Comparison of ENCODE assay signal across 13 cellular contexts in genomic region chr17:29256735-29257466, GRCh38. TPM values are rescaled to one million over a fixed set of nuclear protein-coding genes. Genes with fewer than 3 reads are reported as not detected.
A peak's percentile ranks its signal among the peaks of the same experiment; 100 is the strongest.
DNase-seq lines count a peak whose midpoint lies in the region; ATAC-seq and TF ChIP-seq lines count a peak whose summit lies in the region.
"Had no signal": no experiment of that assay in that cellular context is flagged by ENCODE, and none has a peak within 500 bp of the region (broad histone marks: within the 10 kb centered on the region; RNA-seq: fewer than 3 reads in every experiment).

No MANE protein-coding gene starts in this region.

- POLR2A ChIA-PET in PC-9 (lab: Charles Lee; ENCODE audit: unreplicated experiment), result interaction anchor here (0.5 to 0.6 kb wide), 3 partner anchors 112 to 380 kb away, joined by 3 to 5 read pairs (median 3); no protein-coding TSS in a partner anchor

- H3K9me3 ChIP-seq in BLaER1 treated with 17β-estradiol and CSF1 and Interleukin-3, amounts not matched to agents 10 nM and 100 nM (replicated peaks in 1 of 11), result no peaks in the 10 kb centered on the region
- H3K9me3 ChIP-seq in PC-9 (ENCODE audit: insufficient read depth, low read depth), result no peaks in the 10 kb centered on the region
- H3K9me3 ChIP-seq: prostate gland had no signal

- H2AFZ ChIP-seq in PC-9, result no peak overlapping the region

- H3K9ac ChIP-seq in BLaER1 treated with 17β-estradiol and CSF1 and Interleukin-3, amounts not matched to agents 10 nM and 100 nM, result peak overlapping the region in 1 of 11 experiments; percentile 1; a peak in 3 of 22 replicates

- no TSS peak for BruUV-seq in PC-9 (replicated peaks; lab: Mats Ljungman, UMichigan)

- DNase-seq in PC-9 (no peak), dermis microvascular lymphatic vessel endothelial cell (ENCODE audit: low read depth in 2 of 2) (peak; percentile 19 to 42), natural killer cell (no peak), occipital lobe (lab: John Stamatoyannopoulos, UW) (no peak), cortex of kidney (lab: John Stamatoyannopoulos, UW) (no peak)
- DNase-seq: islet precursor cell; NCI-H146; NK-92 treated with Interleukin-12 subunit alpha and Interleukin-12 subunit beta, amount 100 ng/mL, for 24 hours had no signal

- H3K36me3 Mint-ChIP-seq in natural killer cell, result peaks cover 16% of the 10 kb centered on the region

- H3K4me1 ChIP-seq in BLaER1 treated with 17β-estradiol and CSF1 and Interleukin-3, amounts not matched to agents 10 nM and 100 nM, result peaks cover 3 to 99% (median 61%) of the 10 kb centered on the region in 10 experiments
- H3K4me1 ChIP-seq in PC-9 (replicated peaks; ENCODE audit: insufficient read depth), result peaks cover 2% of the 10 kb centered on the region; the same call in 1 of the 2 replicates

- peaks cover 8 to 86% (median 61%) of the 10 kb centered on the region in 11 experiments; a peak in 21 of 22 replicates for H4K20me1 ChIP-seq in BLaER1 treated with 17β-estradiol and CSF1 and Interleukin-3, amounts not matched to agents 10 nM and 100 nM
- peaks cover 21% of the 10 kb centered on the region; the same call in 1 of the 2 replicates for H4K20me1 ChIP-seq in PC-9 (ENCODE audit: insufficient read depth)

- no peak for TF ChIP-seq CTCF in PC-9 (conservative IDR thresholded peaks at IDR 0.05)
- no peak for TF ChIP-seq CTCF in natural killer cell (IDR thresholded peaks at IDR 0.05)

- no peaks in the 10 kb centered on the region for H3K9me3 Mint-ChIP-seq in natural killer cell
- H3K9me3 Mint-ChIP-seq: T-helper 1 cell treated with Interleukin-12 subunit alpha and Interleukin-12 subunit beta and Interleukin-4 antibody, amounts not matched to agents 30 μg/mL and 1 μg/mL, for 36 hours had no signal

- H3K4me1 Mint-ChIP-seq in natural killer cell, result peaks cover 23 to 40% of the 10 kb centered on the region in 2 donors

- intact Hi-C loops in PC-9 (cut with micrococcal nuclease; ENCODE audit: unreplicated experiment) (no loop called here), natural killer cell (cut with micrococcal nuclease) (no loop called here)

- H3K4me3 Mint-ChIP-seq in natural killer cell, result no peak overlapping the region
- H3K4me3 Mint-ChIP-seq: T-helper 1 cell treated with Interleukin-12 subunit alpha and Interleukin-12 subunit beta and Interleukin-4 antibody, amounts not matched to agents 30 μg/mL and 1 μg/mL, for 36 hours had no signal

- no peak overlapping the region for H3K4me3 ChIP-seq in BLaER1 treated with 17β-estradiol and CSF1 and Interleukin-3, amounts not matched to agents 10 nM and 100 nM
- H3K4me3 ChIP-seq in PC-9, result no peak overlapping the region
- H3K4me3 ChIP-seq: prostate gland had no signal

- H3K79me2 ChIP-seq in PC-9 (ENCODE audit: low read depth), result peaks cover 3% of the 10 kb centered on the region; the same call in 1 of the 2 replicates

- CTCF ChIA-PET in PC-9 (lab: Charles Lee), result interaction anchor here (0.5 to 1.2 kb wide), 3 partner anchors 78 to 140 kb away, joined by 4 to 6 read pairs (median 5); no protein-coding TSS in a partner anchor

- peak overlapping the region; percentile 5 to 42 for H3K27ac Mint-ChIP-seq in natural killer cell
- H3K27ac Mint-ChIP-seq: T-helper 1 cell treated with Interleukin-12 subunit alpha and Interleukin-12 subunit beta and Interleukin-4 antibody, amounts not matched to agents 30 μg/mL and 1 μg/mL, for 36 hours had no signal

- no peaks in the 10 kb centered on the region for H3K27me3 ChIP-seq in BLaER1 treated with 17β-estradiol and CSF1 and Interleukin-3, amounts not matched to agents 10 nM and 100 nM
- H3K27me3 ChIP-seq in PC-9 (ENCODE audit: insufficient read depth, low read depth), result no peaks in the 10 kb centered on the region

- H3K9me2 ChIP-seq in PC-9 (ENCODE audit: insufficient read depth), result no peaks in the 10 kb centered on the region

- no peak for ATAC-seq in natural killer cell
- ATAC-seq in GM18867 (IDR thresholded peaks at IDR 0.05; ENCODE audit: unreplicated experiment), result no peak
- no peak for ATAC-seq in GM21737 (IDR thresholded peaks at IDR 0.05; ENCODE audit: unreplicated experiment)

- peak overlapping the region in 6 of 11 experiments; percentile 17 to 82 (median 78); a peak in 13 of 22 replicates for H3K27ac ChIP-seq in BLaER1 treated with 17β-estradiol and CSF1 and Interleukin-3, amounts not matched to agents 10 nM and 100 nM
- peak overlapping the region; percentile 17; the same call in 1 of the 2 replicates for H3K27ac ChIP-seq in PC-9

- peaks cover 35 to 70% (median 57%) of the 10 kb centered on the region in 11 experiments for H3K36me3 ChIP-seq in BLaER1 treated with 17β-estradiol and CSF1 and Interleukin-3, amounts not matched to agents 10 nM and 100 nM
- peaks cover 23% of the 10 kb centered on the region for H3K36me3 ChIP-seq in PC-9 (ENCODE audit: low read depth)
- H3K36me3 ChIP-seq: prostate gland had no signal

- H3F3A ChIP-seq in PC-9 (ENCODE audit: insufficient read depth, low read depth), result peaks cover 91% of the 10 kb centered on the region

- H3K4me2 ChIP-seq in BLaER1 treated with 17β-estradiol and CSF1 and Interleukin-3, amounts not matched to agents 10 nM and 100 nM, result peak overlapping the region in 6 of 11 experiments; percentile 64 to 85 (median 76); a peak in 10 of 22 replicates
- H3K4me2 ChIP-seq in PC-9, result no peak overlapping the region

- no peaks in the 10 kb centered on the region for H3K27me3 Mint-ChIP-seq in natural killer cell (ENCODE audit: low read depth in 2 of 2)

RNA-seq across cellular contexts. Expression of gene CRYBA1, which starts 10.2 kb away (rescaled TPM):
- total RNA-seq in PC-9 (2021), result not detected in 2 replicates
- not detected in 2 replicates for total RNA-seq in dermis microvascular lymphatic vessel endothelial cell
- not detected for total RNA-seq in natural killer cell
- not detected for total RNA-seq in occipital lobe
- total RNA-seq: prostate gland had no signal

RNA-seq across cellular contexts. Expression of gene NUFIP2, which starts 37.0 kb away (rescaled TPM):
- total RNA-seq in PC-9 (2021), result 46.8 and 73.1 TPM in 2 replicates
- total RNA-seq in dermis microvascular lymphatic vessel endothelial cell, result 24.9 and 31.1 TPM in 2 replicates
- total RNA-seq in natural killer cell, result 100 to 1,000 TPM in 1 of 3 donors, 10 to 100 TPM in 2; 79.2 to 112 (median 95.0) TPM
- 57.2 TPM for total RNA-seq in occipital lobe

Comparison
In these comparisons a context has a peak if more than half of its experiments do, and no peak if none do; other contexts are left out.
1. DNase-seq: peak in dermis microvascular lymphatic vessel endothelial cell (2 of 2); none in PC-9 (0 of 2), natural killer cell (single experiment), occipital lobe (single experiment) and cortex of kidney (single experiment).